In the genomic region with DNA sequence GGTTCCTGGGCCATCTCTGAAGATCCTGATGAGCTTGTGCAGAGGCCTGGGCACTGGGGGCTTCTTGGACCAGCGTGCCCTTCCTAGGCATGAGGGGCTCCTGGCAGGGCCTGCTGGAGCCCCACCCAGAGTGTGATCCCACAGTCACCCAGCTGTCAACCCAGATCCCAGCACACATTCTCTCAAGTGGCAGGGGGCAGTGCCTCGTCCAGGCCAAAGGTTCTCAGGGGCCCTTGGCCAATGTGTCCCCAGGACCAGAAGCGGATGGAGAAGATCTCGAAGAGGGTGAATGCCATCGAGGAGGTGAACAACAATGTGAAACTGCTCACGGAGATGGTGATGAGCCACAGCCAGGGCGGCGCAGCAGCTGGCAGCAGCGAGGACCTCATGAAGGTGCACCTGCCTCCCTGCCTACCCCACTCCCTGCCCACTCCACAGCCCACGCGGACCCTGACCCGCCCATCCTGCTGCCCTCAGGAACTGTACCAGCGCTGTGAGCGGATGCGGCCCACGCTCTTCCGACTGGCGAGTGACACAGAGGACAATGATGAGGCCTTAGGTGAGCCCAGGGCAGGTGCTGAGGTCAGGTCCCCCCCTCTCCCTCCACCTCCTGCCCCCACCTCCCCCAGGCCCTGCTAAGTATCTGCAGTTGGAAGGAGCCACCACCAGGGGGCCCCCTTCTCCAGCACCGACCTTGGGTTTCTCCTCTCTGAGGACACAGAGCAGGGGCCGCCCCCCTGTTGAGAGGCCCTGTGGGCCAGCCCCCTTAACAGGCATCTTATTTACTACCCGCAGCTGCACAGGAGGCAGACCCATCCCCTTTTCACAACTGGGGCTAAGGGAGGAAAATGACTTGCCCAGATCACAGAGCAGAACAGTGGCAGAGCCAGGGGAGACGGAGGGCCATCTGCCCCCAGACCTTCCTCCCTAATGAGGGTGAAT, we compare ENCODE assay signal across 1 cellular context.
A peak's percentile ranks its signal among the peaks of the same experiment; 100 is the strongest.
TF ChIP-seq lines count a peak whose summit lies in the region.

No MANE protein-coding gene starts in this region.

TF ChIP-seq in IMR-90, 13 proteins besides CTCF, POLR2A, EP300 and RAD21:
- TF ChIP-seq, protein P1, sequence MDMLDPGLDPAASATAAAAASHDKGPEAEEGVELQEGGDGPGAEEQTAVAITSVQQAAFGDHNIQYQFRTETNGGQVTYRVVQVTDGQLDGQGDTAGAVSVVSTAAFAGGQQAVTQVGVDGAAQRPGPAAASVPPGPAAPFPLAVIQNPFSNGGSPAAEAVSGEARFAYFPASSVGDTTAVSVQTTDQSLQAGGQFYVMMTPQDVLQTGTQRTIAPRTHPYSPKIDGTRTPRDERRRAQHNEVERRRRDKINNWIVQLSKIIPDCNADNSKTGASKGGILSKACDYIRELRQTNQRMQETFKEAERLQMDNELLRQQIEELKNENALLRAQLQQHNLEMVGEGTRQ (IDR thresholded peaks at IDR 0.05; ENCODE audit: low read depth, low read length), result no peak
- peak; percentile 63 for TF ChIP-seq SMC3 (IDR thresholded peaks at IDR 0.05; ENCODE audit: low read depth, low read length)
- TF ChIP-seq RFX5 (IDR thresholded peaks at IDR 0.05; ENCODE audit: low read depth, low read length), result no peak
- no peak for TF ChIP-seq FOS (IDR thresholded peaks at IDR 0.05; ENCODE audit: low read depth, low read length)
- peak; percentile 85 for TF ChIP-seq MAZ (IDR thresholded peaks at IDR 0.05; ENCODE audit: borderline replicate concordance, low read depth, low read length)
- TF ChIP-seq CEBPB (IDR thresholded peaks at IDR 0.05; ENCODE audit: low read depth, low read length), result no peak
- TF ChIP-seq, protein P2, sequence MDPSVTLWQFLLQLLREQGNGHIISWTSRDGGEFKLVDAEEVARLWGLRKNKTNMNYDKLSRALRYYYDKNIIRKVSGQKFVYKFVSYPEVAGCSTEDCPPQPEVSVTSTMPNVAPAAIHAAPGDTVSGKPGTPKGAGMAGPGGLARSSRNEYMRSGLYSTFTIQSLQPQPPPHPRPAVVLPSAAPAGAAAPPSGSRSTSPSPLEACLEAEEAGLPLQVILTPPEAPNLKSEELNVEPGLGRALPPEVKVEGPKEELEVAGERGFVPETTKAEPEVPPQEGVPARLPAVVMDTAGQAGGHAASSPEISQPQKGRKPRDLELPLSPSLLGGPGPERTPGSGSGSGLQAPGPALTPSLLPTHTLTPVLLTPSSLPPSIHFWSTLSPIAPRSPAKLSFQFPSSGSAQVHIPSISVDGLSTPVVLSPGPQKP (IDR thresholded peaks at IDR 0.05; ENCODE audit: borderline replicate concordance, low read depth, low read length), result no peak
- TF ChIP-seq MAFK (IDR thresholded peaks at IDR 0.05; ENCODE audit: low read depth, low read length), result no peak
TF ChIP-seq in IMR-90: peak in this region for 2.
